19 cellular contexts compared by ENCODE assay signal in genomic region chr2:196918927-196919326, GRCh38. TPM values are rescaled to one million over a fixed set of nuclear protein-coding genes. Genes with fewer than 3 reads are reported as not detected.
DNase-seq lines count a peak whose midpoint lies in the region; ATAC-seq and TF ChIP-seq lines count a peak whose summit lies in the region.
"Had no signal": no experiment of that assay in that cellular context is flagged by ENCODE, and none has a peak within 500 bp of the region (broad histone marks: within the 10 kb centered on the region; RNA-seq: fewer than 3 reads in every experiment).

No MANE protein-coding gene starts in this region.

- H3K36me3 Mint-ChIP-seq in activated CD4-positive, alpha-beta T cell treated with anti-CD3 and anti-CD28 coated beads, Interleukin-2, amount 10 ng/mL, durations not matched to agents 24 days and 14 days (ENCODE audit: low read depth): peaks cover 58% of the 10 kb centered on the region
- peaks cover 25% of the 10 kb centered on the region for H3K36me3 Mint-ChIP-seq in activated naive CD4-positive, alpha-beta T cell treated with anti-CD3 and anti-CD28 coated beads, Interleukin-2, amount 50 U/mL, for 24 hours

- no peaks in the 10 kb centered on the region for H3K27me3 ChIP-seq in Loucy (ENCODE audit: insufficient read depth, low read length, poor library complexity, severe bottlenecking)
- H3K27me3 ChIP-seq: BLaER1 had no signal

- peaks cover 3% of the 10 kb centered on the region for H4K20me1 ChIP-seq in Loucy (ENCODE audit: insufficient read depth, low read length, poor library complexity, severe bottlenecking)
- H4K20me1 ChIP-seq: BLaER1 had no signal

- H3K4me3 ChIP-seq in Loucy (ENCODE audit: low read length, poor library complexity, severe bottlenecking): no peak overlapping the region
- H3K4me3 ChIP-seq: BLaER1 had no signal

- peaks cover 64% of the 10 kb centered on the region for H3K4me1 ChIP-seq in Loucy (ENCODE audit: insufficient read depth, low read length, poor library complexity, severe bottlenecking)
- H3K4me1 ChIP-seq: BLaER1 had no signal

- no peaks in the 10 kb centered on the region for H3K27me3 Mint-ChIP-seq in activated CD4-positive, alpha-beta T cell treated with anti-CD3 and anti-CD28 coated beads, Interleukin-2, amount 10 ng/mL, durations not matched to agents 24 days and 14 days
- H3K27me3 Mint-ChIP-seq in activated naive CD4-positive, alpha-beta T cell treated with anti-CD3 and anti-CD28 coated beads, Interleukin-2, amount 50 U/mL, for 24 hours: no peaks in the 10 kb centered on the region
- H3K27me3 Mint-ChIP-seq: CD4-positive, CD25-positive, alpha-beta regulatory T cell had no signal

- H3K36me3 ChIP-seq in Loucy (ENCODE audit: insufficient read depth, low read length): peaks cover 17% of the 10 kb centered on the region

- H3F3A ChIP-seq in Loucy (ENCODE audit: low read depth): peaks cover 7% of the 10 kb centered on the region; the same call in 1 of the 2 replicates

- no peak for ATAC-seq in activated CD4-positive, CD25-positive, alpha-beta regulatory T cell treated with anti-CD3 and anti-CD28 coated beads, Interleukin-2, amount 50 U/mL, for 24 hours
- ATAC-seq: HCT116 had no signal

- DNase-seq in activated CD4-positive, alpha-beta T cell treated with anti-CD3 and anti-CD28 coated beads, Interleukin-2, amount 10 ng/mL, durations not matched to agents 24 days and 14 days: no peak
- DNase-seq in activated CD4-positive, alpha-beta T cell treated with anti-CD3 and anti-CD28 coated beads for 48 hours: no peak
- DNase-seq in activated naive CD4-positive, alpha-beta T cell treated with anti-CD3 and anti-CD28 coated beads, Interleukin-2, amount 50 U/mL, for 16 hours: no peak
- peak; percentile 8 to 24 for DNase-seq in lung microvascular endothelial cell (ENCODE audit: low read depth in 2 of 2)
- DNase-seq: CD4-positive, CD25-positive, alpha-beta regulatory T cell; COR-L47; DMS53; IMR-90; KG1; MM.1S; NCI-H2029; NCI-H446; NCI-H524 treated with DMSO at 0.1 percent for 48 hours; NCI-H774 had no signal

- peaks cover 59% of the 10 kb centered on the region for H3K4me1 Mint-ChIP-seq in activated CD4-positive, alpha-beta T cell treated with anti-CD3 and anti-CD28 coated beads, Interleukin-2, amount 10 ng/mL, durations not matched to agents 24 days and 14 days
- peaks cover 63% of the 10 kb centered on the region for H3K4me1 Mint-ChIP-seq in activated naive CD4-positive, alpha-beta T cell treated with anti-CD3 and anti-CD28 coated beads, Interleukin-2, amount 50 U/mL, for 24 hours

- H3K79me2 ChIP-seq in Loucy (ENCODE audit: insufficient read depth, low read length): peaks cover 36% of the 10 kb centered on the region

- no peaks in the 10 kb centered on the region for H3K9me2 ChIP-seq in Loucy (replicated peaks; ENCODE audit: low read depth, low read length)

- peak overlapping the region; percentile 42 for H3K27ac Mint-ChIP-seq in activated CD4-positive, alpha-beta T cell treated with anti-CD3 and anti-CD28 coated beads, Interleukin-2, amount 10 ng/mL, durations not matched to agents 24 days and 14 days
- peak overlapping the region; percentile 6 for H3K27ac Mint-ChIP-seq in activated naive CD4-positive, alpha-beta T cell treated with anti-CD3 and anti-CD28 coated beads, Interleukin-2, amount 50 U/mL, for 24 hours

- intact Hi-C loops in activated CD4-positive, alpha-beta T cell treated with anti-CD3 and anti-CD28 coated beads, Interleukin-2, amount 10 ng/mL, durations not matched to agents 24 days and 14 days (cut with micrococcal nuclease): no loop called here

- H3K4me2 ChIP-seq in Loucy (ENCODE audit: low read depth, low read length, poor library complexity, severe bottlenecking): peak overlapping the region; percentile 87
- H3K4me2 ChIP-seq: BLaER1 had no signal

- no peak overlapping the region for H2AFZ ChIP-seq in Loucy (ENCODE audit: low read length)

- no peak for TF ChIP-seq CTCF in Loucy (conservative IDR thresholded peaks at IDR 0.05; ENCODE audit: low read length)

- H3K9me3 ChIP-seq in Loucy (ENCODE audit: insufficient read depth, low read depth, low read length): peaks cover 7% of the 10 kb centered on the region; the same call in 1 of the 2 replicates

- no peak overlapping the region for H3K9ac ChIP-seq in Loucy (ENCODE audit: low read depth, low read length, poor library complexity, severe bottlenecking)
- H3K9ac ChIP-seq: BLaER1 had no signal

- H3K4me3 Mint-ChIP-seq in activated CD4-positive, alpha-beta T cell treated with anti-CD3 and anti-CD28 coated beads, Interleukin-2, amount 10 ng/mL, durations not matched to agents 24 days and 14 days: no peak overlapping the region
- H3K4me3 Mint-ChIP-seq in activated naive CD4-positive, alpha-beta T cell treated with anti-CD3 and anti-CD28 coated beads, Interleukin-2, amount 50 U/mL, for 24 hours: no peak overlapping the region

- peaks cover 17% of the 10 kb centered on the region for H3K9me3 Mint-ChIP-seq in activated CD4-positive, alpha-beta T cell treated with anti-CD3 and anti-CD28 coated beads, Interleukin-2, amount 10 ng/mL, durations not matched to agents 24 days and 14 days
- H3K9me3 Mint-ChIP-seq in activated naive CD4-positive, alpha-beta T cell treated with anti-CD3 and anti-CD28 coated beads, Interleukin-2, amount 50 U/mL, for 24 hours: no peaks in the 10 kb centered on the region

RNA-seq across cellular contexts. Expression of gene PGAP1, which starts 7.6 kb away (rescaled TPM):
- 22.6 and 27.1 TPM in 2 replicates for total RNA-seq in activated CD4-positive, alpha-beta T cell treated with anti-CD3 and anti-CD28 coated beads, Interleukin-2, amount 10 ng/mL, durations not matched to agents 24 days and 14 days
- total RNA-seq in lung microvascular endothelial cell: 2.8 and 4.1 TPM in 2 replicates

Comparison
In these comparisons a context has a peak if more than half of its experiments do, and no peak if none do; other contexts are left out.
1. DNase-seq: peak in lung microvascular endothelial cell (2 of 2); none in activated CD4-positive, alpha-beta T cell treated with anti-CD3 and anti-CD28 coated beads, Interleukin-2, amount 10 ng/mL, durations not matched to agents 24 days and 14 days (single experiment), activated CD4-positive, alpha-beta T cell treated with anti-CD3 and anti-CD28 coated beads for 48 hours (single experiment) and activated naive CD4-positive, alpha-beta T cell treated with anti-CD3 and anti-CD28 coated beads, Interleukin-2, amount 50 U/mL, for 16 hours (single experiment).